ENCODE assay signal across 8 cellular contexts in the genomic region with DNA sequence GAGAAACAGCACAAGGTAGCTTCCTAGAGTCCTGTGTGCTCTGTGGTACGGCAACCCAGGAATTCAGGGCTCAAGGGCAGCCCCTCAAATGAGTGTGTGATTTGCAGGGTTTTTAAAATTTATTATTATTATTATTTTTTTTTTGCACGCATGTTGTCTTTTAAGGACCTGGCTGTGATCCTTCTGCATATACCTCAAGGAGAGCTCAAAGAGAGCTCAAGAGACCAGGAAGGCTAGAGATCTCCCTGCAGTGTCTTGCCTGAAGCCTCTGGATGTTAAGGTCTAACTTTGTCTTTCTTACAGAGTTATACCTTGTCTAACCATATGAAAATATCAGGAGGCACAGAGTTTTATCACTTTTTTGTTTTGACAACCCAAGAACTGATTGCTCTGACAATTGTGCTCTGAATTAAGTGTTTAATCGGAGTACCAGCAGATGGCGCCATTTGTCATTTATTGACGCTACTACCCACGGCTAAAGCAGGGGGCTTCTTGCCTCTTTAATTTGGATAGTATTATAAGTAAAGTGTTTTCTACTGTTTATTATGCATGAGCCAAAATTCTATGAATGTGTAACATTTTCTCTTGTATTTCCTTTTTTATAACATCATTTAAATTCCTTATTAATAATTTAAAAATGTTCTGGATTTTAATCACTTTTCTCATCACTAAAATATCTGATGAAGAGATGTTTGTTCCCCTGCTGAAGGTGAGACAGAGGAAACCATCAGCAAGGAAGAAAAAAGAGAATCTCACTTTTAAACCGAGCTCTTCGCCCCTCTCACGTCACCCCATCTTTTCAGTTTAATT. TPM values are rescaled to one million over a fixed set of nuclear protein-coding genes. Genes with fewer than 3 reads are reported as not detected.
A peak's percentile ranks its signal among the peaks of the same experiment; 100 is the strongest.
DNase-seq lines count a peak whose midpoint lies in the region; ATAC-seq and TF ChIP-seq lines count a peak whose summit lies in the region.

No MANE protein-coding gene starts in this region.

- H3K4me1 ChIP-seq in naive thymus-derived CD4-positive, alpha-beta T cell (ENCODE audit: control insufficient read depth in 2 of 2, insufficient read depth in 2 of 2, low read length in 2 of 2): no peaks in the 10 kb centered on the region

- POLR2A ChIA-PET in naive thymus-derived CD4-positive, alpha-beta T cell (lab: Charles Lee): interaction anchor here (0.6 to 0.7 kb wide), 2 partner anchors 53 to 517 kb away, joined by 3 to 4 read pairs; no protein-coding TSS in a partner anchor

- TF ChIP-seq CTCF in endothelial cell (IDR thresholded peaks at IDR 0.05; ENCODE audit: unreplicated experiment): peak; percentile 93

- no peaks in the 10 kb centered on the region for H3K9me3 Mint-ChIP-seq in endothelial cell (ENCODE audit: unreplicated experiment)
- H3K9me3 Mint-ChIP-seq in naive thymus-derived CD4-positive, alpha-beta T cell: no peaks in the 10 kb centered on the region

- intact Hi-C loops in naive thymus-derived CD4-positive, alpha-beta T cell (cut with micrococcal nuclease): loop anchor here (1.0 to 10.0 kb wide), 6 partner anchors 36 to 768 kb away; a partner anchor contains a TSS

- no peak overlapping the region for H3K4me3 Mint-ChIP-seq in endothelial cell (ENCODE audit: unreplicated experiment)
- no peak overlapping the region for H3K4me3 Mint-ChIP-seq in naive thymus-derived CD4-positive, alpha-beta T cell

- H3K27ac Mint-ChIP-seq in endothelial cell (ENCODE audit: unreplicated experiment): no peak overlapping the region
- H3K27ac Mint-ChIP-seq in naive thymus-derived CD4-positive, alpha-beta T cell: no peak overlapping the region

- H3K36me3 Mint-ChIP-seq in endothelial cell (ENCODE audit: low read depth, unreplicated experiment): no peaks in the 10 kb centered on the region
- no peaks in the 10 kb centered on the region for H3K36me3 Mint-ChIP-seq in naive thymus-derived CD4-positive, alpha-beta T cell

- CTCF ChIA-PET in naive thymus-derived CD4-positive, alpha-beta T cell (lab: Charles Lee): interaction anchor here (0.7 to 2.3 kb wide), 4 partner anchors 9 to 1279 kb away, joined by 3 to 11 read pairs (median 6); no protein-coding TSS in a partner anchor

- no peaks in the 10 kb centered on the region for H3K36me3 ChIP-seq in naive thymus-derived CD4-positive, alpha-beta T cell (ENCODE audit: control insufficient read depth in 2 of 3, insufficient read depth in 3 of 3, low read length in 3 of 3)

- H3K27me3 Mint-ChIP-seq in endothelial cell (ENCODE audit: unreplicated experiment): no peaks in the 10 kb centered on the region
- H3K27me3 Mint-ChIP-seq in naive thymus-derived CD4-positive, alpha-beta T cell: peaks cover 5 to 15% (median 8%) of the 10 kb centered on the region in 5 donors

- H3K4me3 ChIP-seq in naive thymus-derived CD4-positive, alpha-beta T cell (ENCODE audit: low read length): no peak overlapping the region

- ATAC-seq in HG03442 (IDR thresholded peaks at IDR 0.05; ENCODE audit: unreplicated experiment): peak; percentile 65
- ATAC-seq in naive thymus-derived CD4-positive, alpha-beta T cell: peak; percentile 57
- peak; percentile 69 for ATAC-seq in stimulated activated naive CD8-positive, alpha-beta T cell treated with anti-CD3 and anti-CD28 coated beads, Interleukin-15, Interleukin-2, amounts not matched to agents 100 U/mL and 50 U/mL, for 24 hours

- H3K4me1 Mint-ChIP-seq in endothelial cell (ENCODE audit: unreplicated experiment): no peaks in the 10 kb centered on the region
- H3K4me1 Mint-ChIP-seq in naive thymus-derived CD4-positive, alpha-beta T cell: no peaks in the 10 kb centered on the region

- H3K9me3 ChIP-seq in naive thymus-derived CD4-positive, alpha-beta T cell (ENCODE audit: control insufficient read depth in 2 of 3, low read length in 3 of 3): no peaks in the 10 kb centered on the region

- peak; percentile 84 for DNase-seq in DMS 273 (lab: John Stamatoyannopoulos, UW; ENCODE audit: unreplicated experiment)
- no peak for DNase-seq in DMS 273 treated with DMSO at 0.1 percent for 48 hours (lab: John Stamatoyannopoulos, UW)
- DNase-seq in NCI-H82 treated with DMSO at 0.1 percent for 48 hours (lab: John Stamatoyannopoulos, UW; ENCODE audit: unreplicated experiment): peak; percentile 56
- DNase-seq in activated CD8-positive, alpha-beta memory T cell treated with anti-CD3 and anti-CD28 coated beads for 24 hours: peak; percentile 77
- DNase-seq in endothelial cell (ENCODE audit: low spot score): peak; percentile 71
- peak in 8 of 9 donors; percentile 6 to 55 (median 40) for DNase-seq in naive thymus-derived CD4-positive, alpha-beta T cell
- DNase-seq in stimulated activated naive CD8-positive, alpha-beta T cell treated with anti-CD3 and anti-CD28 coated beads, Interleukin-15, Interleukin-2, amounts not matched to agents 100 U/mL and 50 U/mL, for 24 hours: peak; percentile 70

- H3K27ac ChIP-seq in naive thymus-derived CD4-positive, alpha-beta T cell (ENCODE audit: low read depth, low read length): no peak overlapping the region

- H3K27me3 ChIP-seq in naive thymus-derived CD4-positive, alpha-beta T cell (ENCODE audit: control insufficient read depth in 2 of 2, insufficient read depth in 2 of 2, low read length in 2 of 2): no peaks in the 10 kb centered on the region

RNA-seq across cellular contexts. Expression of a gene that starts 35.8 kb away (rescaled TPM):
- total RNA-seq in endothelial cell (ENCODE audit: unreplicated experiment): 25.9 TPM
- total RNA-seq in naive thymus-derived CD4-positive, alpha-beta T cell: 10 to 100 TPM in 2 of 5 experiments, 1 to 10 TPM in 3; 6.4 to 30.6 (median 9.4) TPM
- 1 to 10 TPM; 6.4 to 8.2 TPM for polyA plus RNA-seq in naive thymus-derived CD4-positive, alpha-beta T cell
